ENCODE assay signal across 31 cellular contexts in the genomic region with DNA sequence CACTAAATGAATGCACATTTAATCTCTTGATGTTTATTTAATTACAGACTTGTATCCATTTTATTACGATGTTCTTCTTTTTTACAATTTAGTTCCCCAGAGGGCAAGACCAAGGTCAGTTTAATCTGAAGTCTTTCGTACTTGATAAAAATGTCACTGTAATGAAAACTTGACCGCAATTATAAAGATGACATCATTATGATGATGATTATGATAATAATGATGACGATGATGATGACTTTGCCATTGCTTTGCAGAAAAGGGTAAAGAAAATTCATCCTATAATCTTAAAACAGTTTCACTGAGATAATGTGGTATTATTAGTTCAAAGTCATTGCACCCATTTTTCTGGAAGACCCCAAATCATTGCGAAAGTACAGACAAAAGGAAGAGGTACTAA.
"Had no signal": no experiment of that assay in that cellular context is flagged by ENCODE, and none has a peak within 500 bp of the region (broad histone marks: within the 10 kb centered on the region; RNA-seq: fewer than 3 reads in every experiment).

No MANE protein-coding gene starts in this region.

- H3K36me3 ChIP-seq: ascending aorta, cardiac muscle cell had no signal

- H3K4me1 ChIP-seq: ascending aorta had no signal

- DNase-seq: activated B cell treated with CpG ODN at 0.5 μM for 24 hours; activated CD4-positive, alpha-beta memory T cell treated with anti-CD3 and anti-CD28 coated beads for 36 hours; activated CD4-positive, alpha-beta T cell treated with anti-CD3 and anti-CD28 coated beads for 4 hours; activated CD4-positive, alpha-beta T cell treated with anti-CD3 and anti-CD28 coated beads, Interleukin-2, amount 10 ng/mL, durations not matched to agents 24 days and 14 days; activated CD4-positive, alpha-beta T cell treated with anti-CD3 and anti-CD28 coated beads, Interleukin-2, amount 50 U/mL, for 1 hour; activated CD4-positive, alpha-beta T cell treated with anti-CD3 and anti-CD28 coated beads, Interleukin-2, amount 50 U/mL, for 4 hours; activated CD4-positive, CD25-positive, alpha-beta regulatory T cell treated with anti-CD3 and anti-CD28 coated beads, Interleukin-2, amount 50 U/mL, for 72 hours; activated CD8-positive, alpha-beta memory T cell treated with anti-CD3 and anti-CD28 coated beads, Interleukin-2, amount 50 U/mL, for 4 hours; activated CD8-positive, alpha-beta T cell treated with anti-CD3 and anti-CD28 coated beads for 36 hours; activated gamma-delta T cell; activated naive CD4-positive, alpha-beta T cell treated with anti-CD3 and anti-CD28 coated beads, Interleukin-2, amount 10 ng/mL, durations not matched to agents 7 days and 5 days; activated naive CD4-positive, alpha-beta T cell treated with Interleukin-2 at 50 U/mL for 16 hours; activated naive CD8-positive, alpha-beta T cell treated with anti-CD3 and anti-CD28 coated beads, Interleukin-2, amount 10 ng/mL, durations not matched to agents 7 days and 5 days; activated naive CD8-positive, alpha-beta T cell treated with anti-CD3 and anti-CD28 coated beads, Interleukin-2, amount 50 U/mL, for 24 hours; activated T-cell treated with anti-CD3 and anti-CD28 coated beads for 4 hours; activated T-cell treated with anti-CD3 and anti-CD28 coated beads, Interleukin-2, amount 50 U/mL, for 1 hour; activated T-cell treated with anti-CD3 and anti-CD28 coated beads, Interleukin-2, amount 50 U/mL, for 4 hours; activated T-cell treated with anti-CD3 and anti-CD28 coated beads, Interleukin-2, amount 50 U/mL, for 72 hours; amygdala; anterior cingulate cortex; caudate nucleus; cerebellar nuclear complex; T-helper 1 cell; T-helper 2 cell; T-helper 9 cell had no signal

- H3K27me3 ChIP-seq: ascending aorta, cardiac muscle cell had no signal

- FAIRE-seq: bronchial epithelial cell, TTC549 had no signal

- H3K27ac ChIP-seq: ascending aorta, cardiac muscle cell, VCaP had no signal

- H3K9me3 ChIP-seq: ascending aorta had no signal

- H3K4me3 ChIP-seq: ascending aorta, cardiac muscle cell had no signal

- ATAC-seq: activated CD8-positive, alpha-beta T cell treated with anti-CD3 and anti-CD28 coated beads for 36 hours; activated naive CD8-positive, alpha-beta T cell treated with anti-CD3 and anti-CD28 coated beads, Interleukin-2, amount 50 U/mL, for 24 hours; activated T-cell treated with anti-CD3 and anti-CD28 coated beads, Interleukin-2, amount 50 U/mL, for 4 hours; activated T-cell treated with anti-CD3 and anti-CD28 coated beads, Interleukin-2, amount 50 U/mL, for 72 hours; activated T-helper 17 cell treated with anti-CD3 and anti-CD28 coated beads, Interleukin-2, amount 50 U/mL, for 72 hours had no signal
